8 cellular contexts compared by ENCODE assay signal in the genomic region with DNA sequence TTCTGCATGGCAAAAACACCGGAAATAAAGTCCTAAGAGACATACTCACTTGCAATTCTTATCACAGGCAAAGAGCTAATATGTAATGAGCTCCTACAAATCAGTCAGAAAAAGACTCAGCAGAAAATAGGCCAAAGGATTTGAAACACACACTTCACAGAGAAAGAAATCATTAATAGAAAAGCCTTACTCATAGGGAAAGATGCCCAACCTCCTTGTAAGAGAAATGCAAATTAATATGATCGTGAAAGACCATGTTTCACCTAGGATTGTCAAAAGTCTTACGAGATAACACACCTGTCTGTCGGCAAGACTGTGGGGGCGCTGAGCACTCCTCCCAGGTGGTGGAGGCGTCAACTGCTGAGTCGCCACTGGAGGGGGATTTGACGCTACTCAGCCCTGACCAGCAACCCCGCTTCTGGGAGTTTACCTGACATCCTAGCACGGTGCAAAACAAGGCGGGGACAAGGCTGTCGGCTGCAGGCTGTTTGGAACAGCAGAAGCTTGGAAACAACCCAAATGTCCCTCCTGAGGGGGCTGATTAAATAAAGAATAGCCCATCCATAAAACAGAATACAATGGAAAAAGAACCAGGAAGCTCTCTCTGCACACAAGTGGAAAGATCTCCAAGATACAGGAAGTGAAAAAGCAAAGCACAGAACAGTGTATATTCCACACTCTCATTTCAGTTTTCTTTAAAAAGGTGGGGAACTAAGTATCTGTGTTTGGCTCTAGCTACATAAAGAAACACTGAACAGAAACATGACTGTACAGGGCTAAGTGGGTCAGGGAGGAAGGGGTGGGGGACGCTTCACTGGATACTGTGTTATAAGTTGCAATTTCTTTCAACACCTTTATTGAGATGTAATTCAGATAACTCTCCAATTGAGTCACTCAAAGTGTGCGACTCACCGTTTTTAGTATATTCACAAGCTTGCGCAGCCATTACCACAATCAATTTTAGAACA. TPM values are rescaled to one million over a fixed set of nuclear protein-coding genes. Genes with fewer than 3 reads are reported as not detected.
DNase-seq lines count a peak whose midpoint lies in the region; ATAC-seq and TF ChIP-seq lines count a peak whose summit lies in the region.

No MANE protein-coding gene starts in this region.

- H3K27ac ChIP-seq in Karpas-422 (ENCODE audit: low read length) (peak overlapping the region; percentile 53), rectal smooth muscle tissue (ENCODE audit: low read depth, low read length) (peak overlapping the region; percentile 11)

- peak overlapping the region; percentile 59 for H3K4me2 ChIP-seq in Karpas-422 (ENCODE audit: low read depth, low read length, poor library complexity, severe bottlenecking)

- H3K9me3 ChIP-seq in Karpas-422 (ENCODE audit: low read length) = no peaks in the 10 kb centered on the region

- H3K36me3 ChIP-seq in Karpas-422 (ENCODE audit: insufficient read depth, low read length) (peaks cover 3% of the 10 kb centered on the region; the same call in 1 of the 2 replicates), rectal smooth muscle tissue (ENCODE audit: control insufficient read depth, insufficient read depth, low read length) (peaks cover 14% of the 10 kb centered on the region)

- H3K9ac ChIP-seq in Karpas-422 (ENCODE audit: low read length) = peak overlapping the region; percentile 27; the same call in 1 of the 2 replicates
- no peak overlapping the region for H3K9ac ChIP-seq in rectal smooth muscle tissue (ENCODE audit: low read length)

- peaks cover 78% of the 10 kb centered on the region for H3K79me2 ChIP-seq in Karpas-422 (ENCODE audit: low read length)

- H3K27me3 ChIP-seq in Karpas-422 (ENCODE audit: low read length) (no peaks in the 10 kb centered on the region), rectal smooth muscle tissue (ENCODE audit: control insufficient read depth, insufficient read depth, low read length) (no peaks in the 10 kb centered on the region)

- no peak for TF ChIP-seq CTCF in fibroblast of pulmonary artery (IDR thresholded peaks at IDR 0.05; ENCODE audit: low read length, missing control alignments)

- H3K4me1 ChIP-seq in Karpas-422 (ENCODE audit: low read length) (peaks cover 45% of the 10 kb centered on the region), rectal smooth muscle tissue (ENCODE audit: control insufficient read depth, insufficient read depth, low read length) (peaks cover 28% of the 10 kb centered on the region)

- DNase-seq in Karpas-422 (peak; percentile 62), activated T-cell treated with anti-CD3 and anti-CD28 coated beads for 48 hours (ENCODE audit: low read depth) (peak; percentile 22), fibroblast of pulmonary artery (ENCODE audit: low read depth) (peak; percentile 53), SK-N-DZ (ENCODE audit: low spot score) (no peak), OCI-M2 (lab: John Stamatoyannopoulos, UW; ENCODE audit: unreplicated experiment) (no peak)

- peak; percentile 63 for ATAC-seq in GM21526 (IDR thresholded peaks at IDR 0.05; ENCODE audit: low FRiP score, unreplicated experiment)

- no peaks in the 10 kb centered on the region for H3K9me2 ChIP-seq in Karpas-422 (replicated peaks; ENCODE audit: insufficient read depth, low read length)

- no peak overlapping the region for H2AFZ ChIP-seq in Karpas-422 (ENCODE audit: low read length)

- H4K20me1 ChIP-seq in Karpas-422 (ENCODE audit: insufficient read depth, low read depth, low read length) = peaks cover 40% of the 10 kb centered on the region

- H3K4me3 ChIP-seq in GM08714 (ENCODE audit: low read length) = peak overlapping the region; percentile 13; the same call in 1 of the 2 replicates
- peak overlapping the region; percentile 23; the same call in 1 of the 2 replicates for H3K4me3 ChIP-seq in Karpas-422 (ENCODE audit: low read length)
- H3K4me3 ChIP-seq in fibroblast of pulmonary artery (replicated peaks; ENCODE audit: low read depth, low read length) = no peak overlapping the region
- H3K4me3 ChIP-seq in rectal smooth muscle tissue (ENCODE audit: low read length) = peak overlapping the region; percentile 22

RNA-seq across cellular contexts. Expression of gene CSNK1E, which starts 11.5 kb away (rescaled TPM):
- total RNA-seq in Karpas-422 (2014; rRNA removed; shearing (Covaris generic); ENCODE audit: low replicate concordance) = 193 and 213 TPM in 2 replicates
- polyA plus RNA-seq in SK-N-DZ (2014; cell fraction: cytosol; rRNA removed) = 194 and 221 TPM in 2 replicates
- 262 and 293 TPM in 2 replicates for polyA plus RNA-seq in SK-N-DZ (2014; cell fraction: nucleus; rRNA removed)

RNA-seq across cellular contexts. Expression of gene TMEM184B, which starts 33.0 kb away (rescaled TPM):
- total RNA-seq in Karpas-422 (2014; rRNA removed; shearing (Covaris generic); ENCODE audit: low replicate concordance) = 5.1 and 7.4 TPM in 2 replicates
- 19.0 and 26.8 TPM in 2 replicates for polyA plus RNA-seq in SK-N-DZ (2014; cell fraction: cytosol; rRNA removed)
- polyA plus RNA-seq in SK-N-DZ (2014; cell fraction: nucleus; rRNA removed) = 14.0 and 27.5 TPM in 2 replicates

Comparison
In these comparisons a context has a peak if more than half of its experiments do, and no peak if none do; other contexts are left out.
1. DNase-seq: peak in Karpas-422 (single experiment), activated T-cell treated with anti-CD3 and anti-CD28 coated beads for 48 hours (single experiment) and fibroblast of pulmonary artery (single experiment); none in SK-N-DZ (single experiment) and OCI-M2 (single experiment).